Comparison of ENCODE assay signal across 8 cellular contexts in genomic region chr6:26122402-26122792, GRCh38. TPM values are rescaled to one million over a fixed set of nuclear protein-coding genes. Genes with fewer than 3 reads are reported as not detected.
DNase-seq lines count a peak whose midpoint lies in the region; ATAC-seq and TF ChIP-seq lines count a peak whose summit lies in the region.

No MANE protein-coding gene starts in this region.

- H2AFZ ChIP-seq in OCI-LY3 (ENCODE audit: low read depth, low read length) = no peak overlapping the region

- peak overlapping the region; percentile 99 for H3K27ac ChIP-seq in OCI-LY3 (ENCODE audit: low read length)
- peak overlapping the region; percentile 86 for H3K27ac ChIP-seq in naive thymus-derived CD4-positive, alpha-beta T cell (ENCODE audit: low read depth, low read length)

- peak overlapping the region; percentile 98 for H3K9ac ChIP-seq in OCI-LY3 (ENCODE audit: low read length)

- H3K4me1 Mint-ChIP-seq in central memory CD8-positive, alpha-beta T cell = peaks cover 34% of the 10 kb centered on the region
- H3K4me1 Mint-ChIP-seq in naive thymus-derived CD4-positive, alpha-beta T cell = peaks cover 16 to 49% (median 24%) of the 10 kb centered on the region in 7 donors

- peak in 1 of 2 donors; percentile 11 for DNase-seq in central memory CD8-positive, alpha-beta T cell (ENCODE audit: low spot score in 2 of 2)
- DNase-seq in naive thymus-derived CD4-positive, alpha-beta T cell = no peak
- DNase-seq in NCI-H187 treated with DMSO at 0.1 percent for 48 hours (lab: John Stamatoyannopoulos, UW) = no peak
- no peak for DNase-seq in activated gamma-delta T cell (lab: John Stamatoyannopoulos, UW)
- DNase-seq in D341Med (ENCODE audit: low spot score) = no peak
- DNase-seq in COLO829 (ENCODE audit: low spot score) = no peak

- no peak for TF ChIP-seq CTCF in OCI-LY3 (IDR thresholded peaks at IDR 0.05; ENCODE audit: low read depth, low read length)

- CTCF ChIA-PET in naive thymus-derived CD4-positive, alpha-beta T cell (lab: Charles Lee) = interaction anchor here (0.9 to 4.8 kb wide), 4 partner anchors 35 to 97 kb away, joined by 3 to 70 read pairs (median 4); a partner anchor contains a TSS

- H3K4me3 Mint-ChIP-seq in central memory CD8-positive, alpha-beta T cell = peak overlapping the region; percentile 98
- H3K4me3 Mint-ChIP-seq in naive thymus-derived CD4-positive, alpha-beta T cell = peak overlapping the region; percentile 92 to 100 (median 98)

- H3K27me3 Mint-ChIP-seq in central memory CD8-positive, alpha-beta T cell = no peaks in the 10 kb centered on the region
- H3K27me3 Mint-ChIP-seq in naive thymus-derived CD4-positive, alpha-beta T cell = peaks cover 0 to 21% (median 0%) of the 10 kb centered on the region in 5 donors

- POLR2A ChIA-PET in naive thymus-derived CD4-positive, alpha-beta T cell (lab: Charles Lee) = interaction anchor here (0.5 to 12.4 kb wide), 36 partner anchors 9 to 1771 kb away, joined by 3 to 2532 read pairs (median 51); partner anchors contain the start of gene HFE

- H3K4me2 ChIP-seq in OCI-LY3 (ENCODE audit: low read length) = peak overlapping the region; percentile 85

- H3K79me2 ChIP-seq in OCI-LY3 (ENCODE audit: low read length) = peaks cover 28% of the 10 kb centered on the region

- peaks cover 27% of the 10 kb centered on the region for H3K4me1 ChIP-seq in OCI-LY3 (ENCODE audit: low read length)
- H3K4me1 ChIP-seq in naive thymus-derived CD4-positive, alpha-beta T cell (ENCODE audit: control insufficient read depth in 2 of 2, insufficient read depth in 2 of 2, low read length in 2 of 2) = peaks cover 18 to 20% of the 10 kb centered on the region in 2 donors

- H3K4me3 ChIP-seq in GM08714 (ENCODE audit: low read length) = peak overlapping the region; percentile 68
- peak overlapping the region; percentile 78 for H3K4me3 ChIP-seq in OCI-LY3 (ENCODE audit: low read length)
- H3K4me3 ChIP-seq in naive thymus-derived CD4-positive, alpha-beta T cell (ENCODE audit: low read length) = peak overlapping the region; percentile 94

- peaks cover 45% of the 10 kb centered on the region for H3K36me3 Mint-ChIP-seq in central memory CD8-positive, alpha-beta T cell (ENCODE audit: insufficient read depth)
- H3K36me3 Mint-ChIP-seq in naive thymus-derived CD4-positive, alpha-beta T cell = peaks cover 8 to 36% (median 13%) of the 10 kb centered on the region in 5 donors

- H3K36me3 ChIP-seq in OCI-LY3 (replicated peaks; ENCODE audit: low read depth, low read length) = peaks cover 7% of the 10 kb centered on the region
- peaks cover 0 to 13% (median 0%) of the 10 kb centered on the region in 3 experiments for H3K36me3 ChIP-seq in naive thymus-derived CD4-positive, alpha-beta T cell (ENCODE audit: control insufficient read depth in 2 of 3, insufficient read depth in 3 of 3, low read length in 3 of 3)

- no peak for ATAC-seq in central memory CD8-positive, alpha-beta T cell (replicated peaks; ENCODE audit: extremely low read depth, poor library complexity, severe bottlenecking)
- no peak for ATAC-seq in naive thymus-derived CD4-positive, alpha-beta T cell

- peaks cover 5% of the 10 kb centered on the region; the same call in 1 of the 2 replicates for H3K9me3 ChIP-seq in OCI-LY3 (ENCODE audit: insufficient read depth, low read length)
- no peaks in the 10 kb centered on the region for H3K9me3 ChIP-seq in naive thymus-derived CD4-positive, alpha-beta T cell (ENCODE audit: control insufficient read depth in 2 of 3, low read length in 3 of 3)

- peak overlapping the region; percentile 100 for H3K27ac Mint-ChIP-seq in central memory CD8-positive, alpha-beta T cell (ENCODE audit: low read depth)
- peak overlapping the region; percentile 97 to 100 (median 99) for H3K27ac Mint-ChIP-seq in naive thymus-derived CD4-positive, alpha-beta T cell

- H3K27me3 ChIP-seq in OCI-LY3 (ENCODE audit: low read depth, low read length) = no peaks in the 10 kb centered on the region
- no peaks in the 10 kb centered on the region for H3K27me3 ChIP-seq in naive thymus-derived CD4-positive, alpha-beta T cell (ENCODE audit: control insufficient read depth in 2 of 2, insufficient read depth in 2 of 2, low read length in 2 of 2)

- intact Hi-C loops in naive thymus-derived CD4-positive, alpha-beta T cell (cut with micrococcal nuclease) = loop anchor here (2.0 to 5.0 kb wide), 6 partner anchors 1356 to 1750 kb away; a partner anchor contains a TSS

- H3K9me3 Mint-ChIP-seq in central memory CD8-positive, alpha-beta T cell = peaks cover 6% of the 10 kb centered on the region
- peaks cover 0 to 30% (median 0%) of the 10 kb centered on the region in 11 donors for H3K9me3 Mint-ChIP-seq in naive thymus-derived CD4-positive, alpha-beta T cell

- H4K20me1 ChIP-seq in OCI-LY3 (ENCODE audit: insufficient read depth, low read length) = no peaks in the 10 kb centered on the region

RNA-seq across cellular contexts. Expression of gene HFE, which starts 35.2 kb away (rescaled TPM):
- total RNA-seq in naive thymus-derived CD4-positive, alpha-beta T cell = 1 to 10 TPM; 1.5 to 4.6 (median 2.5) TPM
- under 1 TPM; 0.65 to 0.85 TPM for polyA plus RNA-seq in naive thymus-derived CD4-positive, alpha-beta T cell
